1 cellular context compared by ENCODE assay signal in genomic region chr6:3118353-3119039, GRCh38.
TF ChIP-seq lines count a peak whose summit lies in the region.

Gene BPHL, plus strand, starts transcription at chr6:3118711. Its CDS starts 30 bp downstream, at chr6:3118741.

TF ChIP-seq in K562, 482 proteins besides CTCF, POLR2A, EP300 and RAD21 (continued from another document and continues in another):
- TF ChIP-seq, protein P1, sequence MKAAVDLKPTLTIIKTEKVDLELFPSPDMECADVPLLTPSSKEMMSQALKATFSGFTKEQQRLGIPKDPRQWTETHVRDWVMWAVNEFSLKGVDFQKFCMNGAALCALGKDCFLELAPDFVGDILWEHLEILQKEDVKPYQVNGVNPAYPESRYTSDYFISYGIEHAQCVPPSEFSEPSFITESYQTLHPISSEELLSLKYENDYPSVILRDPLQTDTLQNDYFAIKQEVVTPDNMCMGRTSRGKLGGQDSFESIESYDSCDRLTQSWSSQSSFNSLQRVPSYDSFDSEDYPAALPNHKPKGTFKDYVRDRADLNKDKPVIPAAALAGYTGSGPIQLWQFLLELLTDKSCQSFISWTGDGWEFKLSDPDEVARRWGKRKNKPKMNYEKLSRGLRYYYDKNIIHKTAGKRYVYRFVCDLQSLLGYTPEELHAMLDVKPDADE (conservative IDR thresholded peaks at IDR 0.05; ENCODE audit: control insufficient read depth, low read depth, low read length) = peak; percentile 72
- TF ChIP-seq, protein P2, sequence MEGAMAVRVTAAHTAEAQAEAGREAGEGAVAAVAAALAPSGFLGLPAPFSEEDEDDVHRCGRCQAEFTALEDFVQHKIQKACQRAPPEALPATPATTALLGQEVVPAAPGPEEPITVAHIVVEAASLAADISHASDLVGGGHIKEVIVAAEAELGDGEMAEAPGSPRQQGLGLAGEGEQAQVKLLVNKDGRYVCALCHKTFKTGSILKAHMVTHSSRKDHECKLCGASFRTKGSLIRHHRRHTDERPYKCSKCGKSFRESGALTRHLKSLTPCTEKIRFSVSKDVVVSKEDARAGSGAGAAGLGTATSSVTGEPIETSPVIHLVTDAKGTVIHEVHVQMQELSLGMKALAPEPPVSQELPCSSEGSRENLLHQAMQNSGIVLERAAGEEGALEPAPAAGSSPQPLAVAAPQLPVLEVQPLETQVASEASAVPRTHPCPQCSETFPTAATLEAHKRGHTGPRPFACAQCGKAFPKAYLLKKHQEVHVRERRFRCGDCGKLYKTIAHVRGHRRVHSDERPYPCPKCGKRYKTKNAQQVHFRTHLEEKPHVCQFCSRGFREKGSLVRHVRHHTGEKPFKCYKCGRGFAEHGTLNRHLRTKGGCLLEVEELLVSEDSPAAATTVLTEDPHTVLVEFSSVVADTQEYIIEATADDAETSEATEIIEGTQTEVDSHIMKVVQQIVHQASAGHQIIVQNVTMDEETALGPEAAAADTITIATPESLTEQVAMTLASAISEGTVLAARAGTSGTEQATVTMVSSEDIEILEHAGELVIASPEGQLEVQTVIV (CRISPR knock-in tag; IDR thresholded peaks at IDR 0.05; ENCODE audit: borderline replicate concordance) = no peak
- no peak for TF ChIP-seq HOXB6 (CRISPR knock-in tag; IDR thresholded peaks at IDR 0.05; ENCODE audit: borderline replicate concordance)
- TF ChIP-seq MECOM (CRISPR knock-in tag; IDR thresholded peaks at IDR 0.05) = no peak
- no peak; the same call in 1 of the 2 replicates for TF ChIP-seq STAT6 (CRISPR knock-in tag; IDR thresholded peaks at IDR 0.05)
- no peak for TF ChIP-seq ZNF232 (CRISPR knock-in tag; IDR thresholded peaks at IDR 0.05)
- TF ChIP-seq, protein P3, sequence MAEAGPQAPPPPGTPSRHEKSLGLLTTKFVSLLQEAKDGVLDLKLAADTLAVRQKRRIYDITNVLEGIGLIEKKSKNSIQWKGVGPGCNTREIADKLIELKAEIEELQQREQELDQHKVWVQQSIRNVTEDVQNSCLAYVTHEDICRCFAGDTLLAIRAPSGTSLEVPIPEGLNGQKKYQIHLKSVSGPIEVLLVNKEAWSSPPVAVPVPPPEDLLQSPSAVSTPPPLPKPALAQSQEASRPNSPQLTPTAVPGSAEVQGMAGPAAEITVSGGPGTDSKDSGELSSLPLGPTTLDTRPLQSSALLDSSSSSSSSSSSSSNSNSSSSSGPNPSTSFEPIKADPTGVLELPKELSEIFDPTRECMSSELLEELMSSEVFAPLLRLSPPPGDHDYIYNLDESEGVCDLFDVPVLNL (CRISPR knock-in tag; IDR thresholded peaks at IDR 0.05; ENCODE audit: low read depth) = no peak; the same call in 1 of the 2 replicates
- no peak for TF ChIP-seq STAT5A (IDR thresholded peaks at IDR 0.05; ENCODE audit: borderline replicate concordance, low read length)
- TF ChIP-seq ZNF239 (CRISPR knock-in tag; IDR thresholded peaks at IDR 0.05) = no peak
- TF ChIP-seq, protein P4, sequence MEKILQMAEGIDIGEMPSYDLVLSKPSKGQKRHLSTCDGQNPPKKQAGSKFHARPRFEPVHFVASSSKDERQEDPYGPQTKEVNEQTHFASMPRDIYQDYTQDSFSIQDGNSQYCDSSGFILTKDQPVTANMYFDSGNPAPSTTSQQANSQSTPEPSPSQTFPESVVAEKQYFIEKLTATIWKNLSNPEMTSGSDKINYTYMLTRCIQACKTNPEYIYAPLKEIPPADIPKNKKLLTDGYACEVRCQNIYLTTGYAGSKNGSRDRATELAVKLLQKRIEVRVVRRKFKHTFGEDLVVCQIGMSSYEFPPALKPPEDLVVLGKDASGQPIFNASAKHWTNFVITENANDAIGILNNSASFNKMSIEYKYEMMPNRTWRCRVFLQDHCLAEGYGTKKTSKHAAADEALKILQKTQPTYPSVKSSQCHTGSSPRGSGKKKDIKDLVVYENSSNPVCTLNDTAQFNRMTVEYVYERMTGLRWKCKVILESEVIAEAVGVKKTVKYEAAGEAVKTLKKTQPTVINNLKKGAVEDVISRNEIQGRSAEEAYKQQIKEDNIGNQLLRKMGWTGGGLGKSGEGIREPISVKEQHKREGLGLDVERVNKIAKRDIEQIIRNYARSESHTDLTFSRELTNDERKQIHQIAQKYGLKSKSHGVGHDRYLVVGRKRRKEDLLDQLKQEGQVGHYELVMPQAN (IDR thresholded peaks at IDR 0.05; ENCODE audit: borderline replicate concordance) = peak; percentile 90
- peak; percentile 15; the same call in 1 of the 2 replicates for TF ChIP-seq TCF7 (IDR thresholded peaks at IDR 0.05; ENCODE audit: borderline replicate concordance)
- TF ChIP-seq, protein P5, sequence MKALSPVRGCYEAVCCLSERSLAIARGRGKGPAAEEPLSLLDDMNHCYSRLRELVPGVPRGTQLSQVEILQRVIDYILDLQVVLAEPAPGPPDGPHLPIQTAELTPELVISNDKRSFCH (CRISPR knock-in tag; IDR thresholded peaks at IDR 0.05) = no peak
- TF ChIP-seq, protein P5 (tag; IDR thresholded peaks at IDR 0.05) = peak; percentile 81; the same call in 1 of the 2 replicates
- TF ChIP-seq GATA2 (CRISPR knock-in tag; IDR thresholded peaks at IDR 0.05) = 0 out of 2 replicates have a peak, but pooled peaks have one; percentile 2
- peak; percentile 45; the same call in 1 of the 2 replicates for TF ChIP-seq HNRNPL (IDR thresholded peaks at IDR 0.05; ENCODE audit: low read depth, low read length)
- no peak for TF ChIP-seq ELF1 (tag; IDR thresholded peaks at IDR 0.05)
- no peak for TF ChIP-seq HNRNPH1 (optimal IDR thresholded peaks at IDR 0.05; ENCODE audit: low read depth, low read length)
- TF ChIP-seq ZNF316 (IDR thresholded peaks at IDR 0.05) = peak; percentile 40; the same call in 1 of the 2 replicates
- peak in 1 of 2 experiments; percentile 59; a peak in 1 of 4 replicates for TF ChIP-seq FOXA3 (CRISPR knock-in tag; conservative IDR thresholded peaks at IDR 0.05 in 1 of 2, IDR thresholded peaks at IDR 0.05 in 1 of 2)
- TF ChIP-seq TEAD4 (IDR thresholded peaks at IDR 0.05; ENCODE audit: low read length) = 0 out of 2 replicates have a peak, but pooled peaks have one; percentile 3
- TF ChIP-seq TEAD4 (CRISPR knock-in tag; IDR thresholded peaks at IDR 0.05; ENCODE audit: borderline replicate concordance) = no peak
- no peak for TF ChIP-seq FOS (IDR thresholded peaks at IDR 0.05; ENCODE audit: extremely low read depth, insufficient read length)
- no peak for TF ChIP-seq POLR3A (IDR thresholded peaks at IDR 0.05; ENCODE audit: borderline replicate concordance, extremely low read depth, insufficient read depth, insufficient read length)
- peak; percentile 40 to 50; a peak in 1 of 4 replicates for TF ChIP-seq FOXK2 (conservative IDR thresholded peaks at IDR 0.05 in 1 of 2, IDR thresholded peaks at IDR 0.05 in 1 of 2; ENCODE audit: low read depth in 2 of 2)
- no peak for TF ChIP-seq ZC3H11A (IDR thresholded peaks at IDR 0.05; ENCODE audit: low read depth, low read length)
- TF ChIP-seq ETS2 (tag; IDR thresholded peaks at IDR 0.05; ENCODE audit: borderline replicate concordance, poor library complexity, severe bottlenecking) = no peak
- peak; percentile 62 for TF ChIP-seq VEZF1 (CRISPR knock-in tag; IDR thresholded peaks at IDR 0.05)
- no peak for TF ChIP-seq CHD2 (IDR thresholded peaks at IDR 0.05; ENCODE audit: low read depth, low read length)
- TF ChIP-seq RFX1 (IDR thresholded peaks at IDR 0.05) = peak; percentile 77
- TF ChIP-seq CTCFL (IDR thresholded peaks at IDR 0.05; ENCODE audit: borderline replicate concordance, insufficient read depth, low read depth, low read length, poor library complexity, severe bottlenecking) = no peak
- TF ChIP-seq ZNF696 (CRISPR knock-in tag; conservative IDR thresholded peaks at IDR 0.05) = no peak
- no peak for TF ChIP-seq ZNF124 (CRISPR knock-in tag; IDR thresholded peaks at IDR 0.05)
- no peak for TF ChIP-seq EWSR1 (IDR thresholded peaks at IDR 0.05; ENCODE audit: borderline replicate concordance, low read depth, partially characterized antibody)
- no peak for TF ChIP-seq ZEB2 (IDR thresholded peaks at IDR 0.05)
- no peak for TF ChIP-seq ZKSCAN3 (CRISPR knock-in tag; IDR thresholded peaks at IDR 0.05)
- TF ChIP-seq TAF7 (tag; IDR thresholded peaks at IDR 0.05) = peak; percentile 41; the same call in 1 of the 2 replicates
- TF ChIP-seq ZFP1 (CRISPR knock-in tag; IDR thresholded peaks at IDR 0.05) = no peak
- TF ChIP-seq RBM17 (IDR thresholded peaks at IDR 0.05; ENCODE audit: borderline replicate concordance, low read depth, low read length) = no peak
